9 cellular contexts compared by ENCODE assay signal in genomic region chr11:67649634-67650540, GRCh38. TPM values are rescaled to one million over a fixed set of nuclear protein-coding genes. Genes with fewer than 3 reads are reported as not detected.
A peak's percentile ranks its signal among the peaks of the same experiment; 100 is the strongest.
DNase-seq lines count a peak whose midpoint lies in the region; ATAC-seq, FAIRE-seq and TF ChIP-seq lines count a peak whose summit lies in the region.
"Had no signal": no experiment of that assay in that cellular context is flagged by ENCODE, and none has a peak within 500 bp of the region (broad histone marks: within the 10 kb centered on the region; RNA-seq: fewer than 3 reads in every experiment).

No MANE protein-coding gene starts in this region.

- peak overlapping the region; percentile 26 to 32 for H3K4me3 ChIP-seq in tibial artery

- H3K4me1 ChIP-seq in tibial artery: no peaks in the 10 kb centered on the region

- peaks cover 2% of the 10 kb centered on the region for H3K27me3 Mint-ChIP-seq in activated CD8-positive, alpha-beta memory T cell treated with anti-CD3 and anti-CD28 coated beads, Interleukin-2, amount 10 ng/mL, durations not matched to agents 7 days and 5 days
- peaks cover 11% of the 10 kb centered on the region for H3K27me3 Mint-ChIP-seq in T-helper 1 cell treated with Interleukin-12 subunit alpha and Interleukin-12 subunit beta and Interleukin-4 antibody, amounts not matched to agents 30 μg/mL and 1 μg/mL, for 36 hours (ENCODE audit: low read depth)

- H3K27me3 ChIP-seq in tibial artery: peaks cover 0 to 54% of the 10 kb centered on the region in 2 donors

- no peak for FAIRE-seq in RCC 7860 (lab: Jason Lieb, UNC)

- H3K27ac ChIP-seq in tibial artery: no peak overlapping the region

- TF ChIP-seq CTCF in tibial artery (IDR thresholded peaks at IDR 0.05): no peak

- no peaks in the 10 kb centered on the region for H3K36me3 ChIP-seq in tibial artery

- peak overlapping the region; percentile 89 for H3K27ac Mint-ChIP-seq in activated CD8-positive, alpha-beta memory T cell treated with anti-CD3 and anti-CD28 coated beads, Interleukin-2, amount 10 ng/mL, durations not matched to agents 7 days and 5 days
- peak overlapping the region; percentile 84 for H3K27ac Mint-ChIP-seq in T-helper 1 cell treated with Interleukin-12 subunit alpha and Interleukin-12 subunit beta and Interleukin-4 antibody, amounts not matched to agents 30 μg/mL and 1 μg/mL, for 36 hours

- H3K9me3 Mint-ChIP-seq in activated CD8-positive, alpha-beta memory T cell treated with anti-CD3 and anti-CD28 coated beads, Interleukin-2, amount 10 ng/mL, durations not matched to agents 7 days and 5 days (ENCODE audit: low read depth): peaks cover 3% of the 10 kb centered on the region
- H3K9me3 Mint-ChIP-seq in T-helper 1 cell treated with Interleukin-12 subunit alpha and Interleukin-12 subunit beta and Interleukin-4 antibody, amounts not matched to agents 30 μg/mL and 1 μg/mL, for 36 hours: no peaks in the 10 kb centered on the region

- ATAC-seq in activated CD8-positive, alpha-beta memory T cell treated with anti-CD3 and anti-CD28 coated beads, Interleukin-2, amount 10 ng/mL, durations not matched to agents 7 days and 5 days: peak; percentile 37

- H3K36me3 Mint-ChIP-seq in activated CD8-positive, alpha-beta memory T cell treated with anti-CD3 and anti-CD28 coated beads, Interleukin-2, amount 10 ng/mL, durations not matched to agents 7 days and 5 days: no peaks in the 10 kb centered on the region
- H3K36me3 Mint-ChIP-seq in T-helper 1 cell treated with Interleukin-12 subunit alpha and Interleukin-12 subunit beta and Interleukin-4 antibody, amounts not matched to agents 30 μg/mL and 1 μg/mL, for 36 hours (ENCODE audit: low read depth): no peaks in the 10 kb centered on the region

- peak overlapping the region; percentile 80 for H3K4me3 Mint-ChIP-seq in activated CD8-positive, alpha-beta memory T cell treated with anti-CD3 and anti-CD28 coated beads, Interleukin-2, amount 10 ng/mL, durations not matched to agents 7 days and 5 days
- H3K4me3 Mint-ChIP-seq in T-helper 1 cell treated with Interleukin-12 subunit alpha and Interleukin-12 subunit beta and Interleukin-4 antibody, amounts not matched to agents 30 μg/mL and 1 μg/mL, for 36 hours: peak overlapping the region; percentile 86

- no peaks in the 10 kb centered on the region for H3K9me3 ChIP-seq in tibial artery

- CTCF ChIA-PET in activated CD8-positive, alpha-beta memory T cell treated with anti-CD3 and anti-CD28 coated beads, Interleukin-2, amount 10 ng/mL, durations not matched to agents 7 days and 5 days (lab: Charles Lee): interaction anchor here (0.8 to 9.9 kb wide), 7 partner anchors 9 to 73 kb away, joined by 3 to 157 read pairs (median 3); partner anchors contain the start of gene NUDT8

- H3K4me1 Mint-ChIP-seq in activated CD8-positive, alpha-beta memory T cell treated with anti-CD3 and anti-CD28 coated beads, Interleukin-2, amount 10 ng/mL, durations not matched to agents 7 days and 5 days: peaks cover 52% of the 10 kb centered on the region
- peaks cover 21% of the 10 kb centered on the region for H3K4me1 Mint-ChIP-seq in T-helper 1 cell treated with Interleukin-12 subunit alpha and Interleukin-12 subunit beta and Interleukin-4 antibody, amounts not matched to agents 30 μg/mL and 1 μg/mL, for 36 hours (ENCODE audit: low read depth)

- TF ChIP-seq POLR2A in erythroblast (IDR thresholded peaks at IDR 0.05; ENCODE audit: low read length): no peak

- intact Hi-C loops in tibial artery (cut with DNase I; ENCODE audit: low total_unique reads): no loop called here

- peak; percentile 61 for DNase-seq in activated CD8-positive, alpha-beta memory T cell treated with anti-CD3 and anti-CD28 coated beads, Interleukin-2, amount 10 ng/mL, durations not matched to agents 7 days and 5 days
- DNase-seq in activated CD8-positive, alpha-beta memory T cell treated with anti-CD3 and anti-CD28 coated beads, Interleukin-2, amount 50 U/mL, for 48 hours: no peak
- peak; percentile 53 for DNase-seq in left kidney (ENCODE audit: low read depth, low spot score)
- no peak for DNase-seq in tibial artery
- DNase-seq in stimulated activated CD4-positive, alpha-beta T cell treated with anti-CD3 and anti-CD28 coated beads, Interleukin-4, amount 100 ng/mL, for 4 hours: no peak
- DNase-seq in RCC 7860 (ENCODE audit: low spot score): no peak
- DNase-seq in erythroblast (lab: John Stamatoyannopoulos, UW): no peak

RNA-seq across cellular contexts. Expression of gene ACY3, which starts 0.6 kb away (rescaled TPM):
- total RNA-seq in activated CD8-positive, alpha-beta memory T cell treated with anti-CD3 and anti-CD28 coated beads, Interleukin-2, amount 10 ng/mL, durations not matched to agents 7 days and 5 days: under 1 TPM; 0.53 to 0.75 TPM
- total RNA-seq: SK-MEL-5 had no signal

RNA-seq across cellular contexts. Expression of gene TBX10, which starts 10.3 kb away (rescaled TPM):
- not detected for total RNA-seq in activated CD8-positive, alpha-beta memory T cell treated with anti-CD3 and anti-CD28 coated beads, Interleukin-2, amount 10 ng/mL, durations not matched to agents 7 days and 5 days
- total RNA-seq: SK-MEL-5 had no signal

RNA-seq across cellular contexts. Expression of gene NUDT8, which starts 20.1 kb away (rescaled TPM):
- 10 to 100 TPM; 15.3 to 16.7 TPM for total RNA-seq in activated CD8-positive, alpha-beta memory T cell treated with anti-CD3 and anti-CD28 coated beads, Interleukin-2, amount 10 ng/mL, durations not matched to agents 7 days and 5 days

RNA-seq across cellular contexts. Expression of gene ALDH3B2, which starts 24.5 kb away (rescaled TPM):
- total RNA-seq in activated CD8-positive, alpha-beta memory T cell treated with anti-CD3 and anti-CD28 coated beads, Interleukin-2, amount 10 ng/mL, durations not matched to agents 7 days and 5 days: not detected

RNA-seq across cellular contexts. Expression of gene NDUFV1, which starts 43.2 kb away (rescaled TPM):
- total RNA-seq in activated CD8-positive, alpha-beta memory T cell treated with anti-CD3 and anti-CD28 coated beads, Interleukin-2, amount 10 ng/mL, durations not matched to agents 7 days and 5 days: 100 to 1,000 TPM; 239 to 252 TPM

Comparison
In these comparisons a context has a peak if more than half of its experiments do, and no peak if none do; other contexts are left out.
1. DNase-seq: peak in activated CD8-positive, alpha-beta memory T cell treated with anti-CD3 and anti-CD28 coated beads, Interleukin-2, amount 10 ng/mL, durations not matched to agents 7 days and 5 days (single experiment) and left kidney (single experiment); none in activated CD8-positive, alpha-beta memory T cell treated with anti-CD3 and anti-CD28 coated beads, Interleukin-2, amount 50 U/mL, for 48 hours (single experiment), tibial artery (0 of 2), stimulated activated CD4-positive, alpha-beta T cell treated with anti-CD3 and anti-CD28 coated beads, Interleukin-4, amount 100 ng/mL, for 4 hours (0 of 2), RCC 7860 (single experiment) and erythroblast (0 of 2).